In the genomic region with DNA sequence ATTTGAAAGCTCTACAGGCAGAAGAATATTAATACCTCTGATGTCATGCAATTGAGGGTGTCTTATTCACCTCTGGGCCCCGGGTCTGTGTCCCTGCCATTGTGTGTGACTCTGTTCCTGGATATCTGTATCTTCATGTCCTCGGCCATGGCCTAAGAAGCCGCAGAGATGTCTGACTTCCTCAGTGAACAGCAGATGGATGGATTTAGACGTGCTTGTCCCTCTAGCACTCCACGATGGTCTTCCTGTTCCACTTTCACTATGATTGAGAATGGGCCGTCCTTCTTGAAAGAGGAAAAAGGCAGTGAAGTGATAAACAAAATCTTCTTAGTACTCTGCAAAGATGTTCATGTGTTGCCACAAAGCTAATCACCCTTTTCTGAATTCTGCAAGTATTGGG, we compare ENCODE assay signal across 9 cellular contexts.
DNase-seq lines count a peak whose midpoint lies in the region; ATAC-seq, FAIRE-seq and TF ChIP-seq lines count a peak whose summit lies in the region.
"Had no signal": no experiment of that assay in that cellular context is flagged by ENCODE, and none has a peak within 500 bp of the region (broad histone marks: within the 10 kb centered on the region; RNA-seq: fewer than 3 reads in every experiment).

No MANE protein-coding gene starts in this region.

- no peak overlapping the region for H3K9ac ChIP-seq in kidney (ENCODE audit: low read length in 2 of 2)

- H3K27me3 ChIP-seq in thyroid gland, result no peaks in the 10 kb centered on the region

- H3K9me3 ChIP-seq in kidney (ENCODE audit: control insufficient read depth in 1 of 2, low read length in 2 of 2) (no peaks in the 10 kb centered on the region), thyroid gland (no peaks in the 10 kb centered on the region)

- intact Hi-C loops in kidney (cut with DNase I), result no loop called here
- intact Hi-C loops in thyroid gland (cut with DNase I), result no loop called here

- H3K4me3 ChIP-seq in kidney (ENCODE audit: low read length in 2 of 2), result no peak overlapping the region
- no peak overlapping the region for H3K4me3 ChIP-seq in thyroid gland (replicated peaks in 1 of 3)

- no peak for TF ChIP-seq POLR2A in thyroid gland (IDR thresholded peaks at IDR 0.05)

- H3K27me3 Mint-ChIP-seq in T-helper 2 cell treated with Interferon-gamma antibody and Interleukin-4, amounts not matched to agents 5 μg/mL and 100 μg/mL, for 36 hours (ENCODE audit: low read depth), result no peaks in the 10 kb centered on the region
- no peaks in the 10 kb centered on the region for H3K27me3 Mint-ChIP-seq in natural killer cell treated with Interleukin-12 subunit alpha and Interleukin-12 subunit beta and Interleukin-15 and Interleukin-18, amount 100 ng/mL, for 72 hours

- no peak for FAIRE-seq in kidney (lab: Jason Lieb, UNC)

- H3K4me1 ChIP-seq in kidney (ENCODE audit: control insufficient read depth in 1 of 2, insufficient read depth in 1 of 2, low read depth in 1 of 2, low read length in 2 of 2), result peaks cover 0 to 12% of the 10 kb centered on the region in 2 donors
- peaks cover 48 to 54% of the 10 kb centered on the region in 2 donors for H3K4me1 ChIP-seq in thyroid gland

- peak overlapping the region; percentile 87 for H3K27ac Mint-ChIP-seq in T-helper 2 cell treated with Interferon-gamma antibody and Interleukin-4, amounts not matched to agents 5 μg/mL and 100 μg/mL, for 36 hours
- H3K27ac Mint-ChIP-seq in natural killer cell treated with Interleukin-12 subunit alpha and Interleukin-12 subunit beta and Interleukin-15 and Interleukin-18, amount 100 ng/mL, for 72 hours, result peak overlapping the region; percentile 91 to 95

- ATAC-seq in HG02870 (IDR thresholded peaks at IDR 0.05; ENCODE audit: unreplicated experiment), result peak; percentile 78
- ATAC-seq in natural killer cell treated with Interleukin-12 subunit alpha and Interleukin-12 subunit beta and Interleukin-15 and Interleukin-18, amount 100 ng/mL, for 72 hours, result peak; percentile 83 to 86

- H3K4me3 Mint-ChIP-seq in T-helper 2 cell treated with Interferon-gamma antibody and Interleukin-4, amounts not matched to agents 5 μg/mL and 100 μg/mL, for 36 hours, result peak overlapping the region; percentile 78
- peak overlapping the region; percentile 82 for H3K4me3 Mint-ChIP-seq in natural killer cell treated with Interleukin-12 subunit alpha and Interleukin-12 subunit beta and Interleukin-15 and Interleukin-18, amount 100 ng/mL, for 72 hours

- H3K4me1 Mint-ChIP-seq in T-helper 2 cell treated with Interferon-gamma antibody and Interleukin-4, amounts not matched to agents 5 μg/mL and 100 μg/mL, for 36 hours (ENCODE audit: low read depth), result peaks cover 64% of the 10 kb centered on the region
- H3K4me1 Mint-ChIP-seq in natural killer cell treated with Interleukin-12 subunit alpha and Interleukin-12 subunit beta and Interleukin-15 and Interleukin-18, amount 100 ng/mL, for 72 hours (ENCODE audit: low read depth in 2 of 2), result peaks cover 83 to 84% of the 10 kb centered on the region in 2 donors

- DNase-seq in SKM-1 (lab: John Stamatoyannopoulos, UW; ENCODE audit: unreplicated experiment), result peak; percentile 13
- no peak for DNase-seq in SKM-1 treated with dmso at 0.1 percent for 144 hours (lab: John Stamatoyannopoulos, UW; ENCODE audit: unreplicated experiment)
- peak; percentile 36 for DNase-seq in T-helper 2 cell treated with Interferon-gamma antibody and Interleukin-4, amounts not matched to agents 5 μg/mL and 100 μg/mL, for 36 hours (ENCODE audit: low spot score)
- DNase-seq in natural killer cell treated with Interleukin-12 subunit alpha and Interleukin-12 subunit beta and Interleukin-15 and Interleukin-18, amount 100 ng/mL, for 72 hours (ENCODE audit: low spot score), result peak; percentile 81
- no peak for DNase-seq in kidney
- DNase-seq in stimulated activated CD4-positive, alpha-beta T cell treated with anti-CD3 and anti-CD28 coated beads, Interleukin-15, amount 100 ng/mL, for 24 hours, result no peak
- DNase-seq in thyroid gland, result no peak

- WGBS in thyroid gland, 2 donors, result 79 to 87% methylated on average over 6 of the region's 6 CpGs

- H3K9me3 Mint-ChIP-seq in T-helper 2 cell treated with Interferon-gamma antibody and Interleukin-4, amounts not matched to agents 5 μg/mL and 100 μg/mL, for 36 hours, result peaks cover 4% of the 10 kb centered on the region
- no peaks in the 10 kb centered on the region for H3K9me3 Mint-ChIP-seq in natural killer cell treated with Interleukin-12 subunit alpha and Interleukin-12 subunit beta and Interleukin-15 and Interleukin-18, amount 100 ng/mL, for 72 hours

- H3K27ac ChIP-seq in kidney (ENCODE audit: low read depth in 2 of 2, low read length in 2 of 2) (no peak overlapping the region), thyroid gland (peak overlapping the region in 1 of 3 donors; percentile 26)
- H3K27ac ChIP-seq: 22Rv1 had no signal

- TF ChIP-seq CTCF in kidney (IDR thresholded peaks at IDR 0.05; ENCODE audit: borderline replicate concordance, extremely low read depth, insufficient read depth) (no peak), thyroid gland (IDR thresholded peaks at IDR 0.05) (no peak)

- H3K36me3 ChIP-seq in kidney (ENCODE audit: control insufficient read depth in 1 of 2, insufficient read depth in 2 of 2, low read length in 2 of 2), result no peaks in the 10 kb centered on the region
- H3K36me3 ChIP-seq in thyroid gland, result no peaks in the 10 kb centered on the region

- H3K36me3 Mint-ChIP-seq in T-helper 2 cell treated with Interferon-gamma antibody and Interleukin-4, amounts not matched to agents 5 μg/mL and 100 μg/mL, for 36 hours (ENCODE audit: low read depth), result peaks cover 21% of the 10 kb centered on the region
- H3K36me3 Mint-ChIP-seq in natural killer cell treated with Interleukin-12 subunit alpha and Interleukin-12 subunit beta and Interleukin-15 and Interleukin-18, amount 100 ng/mL, for 72 hours, result no peaks in the 10 kb centered on the region

Comparison
In these comparisons a context has a peak if more than half of its experiments do, and no peak if none do; other contexts are left out.
1. DNase-seq: peak in SKM-1 (single experiment), T-helper 2 cell treated with Interferon-gamma antibody and Interleukin-4, amounts not matched to agents 5 μg/mL and 100 μg/mL, for 36 hours (single experiment) and natural killer cell treated with Interleukin-12 subunit alpha and Interleukin-12 subunit beta and Interleukin-15 and Interleukin-18, amount 100 ng/mL, for 72 hours (single experiment); none in SKM-1 treated with dmso at 0.1 percent for 144 hours (single experiment), kidney (single experiment), stimulated activated CD4-positive, alpha-beta T cell treated with anti-CD3 and anti-CD28 coated beads, Interleukin-15, amount 100 ng/mL, for 24 hours (single experiment) and thyroid gland (0 of 2).